In genomic region chr19:374886-375235, GRCh38 we compare ENCODE assay signal across 23 cellular contexts. TPM values are rescaled to one million over a fixed set of nuclear protein-coding genes. Genes with fewer than 3 reads are reported as not detected.
"Had no signal": no experiment of that assay in that cellular context is flagged by ENCODE, and none has a peak within 500 bp of the region (broad histone marks: within the 10 kb centered on the region; RNA-seq: fewer than 3 reads in every experiment).

No MANE protein-coding gene starts in this region.

- H3K4me3 Mint-ChIP-seq: activated CD8-positive, alpha-beta memory T cell treated with anti-CD3 and anti-CD28 coated beads, Interleukin-2, amount 10 ng/mL, durations not matched to agents 7 days and 5 days; activated CD8-positive, alpha-beta T cell treated with anti-CD3 and anti-CD28 coated beads for 36 hours; activated T-helper 1 cell treated with anti-CD3 and anti-CD28 coated beads, Interleukin-12 subunit alpha, Interleukin-12 subunit beta, Interleukin-2, Interleukin-4 antibody, amounts not matched to agents 30 ng/mL and 10 ng/mL and 1 ng/mL, durations not matched to agents 14 hours and 24 hours and 36 hours; central memory CD8-positive, alpha-beta T cell; naive thymus-derived CD8-positive, alpha-beta T cell; neural progenitor cell; stimulated activated naive CD8-positive, alpha-beta T cell treated with anti-CD3 and anti-CD28 coated beads, Interleukin-15, amount 100 ng/mL, for 72 hours; T-helper 17 cell had no signal

- H3K27me3 ChIP-seq: colonic mucosa, neural progenitor cell, ovary, right atrium auricular region, uterus had no signal

- H3K4me1 ChIP-seq: colonic mucosa, left lung, neural progenitor cell, psoas muscle, tibial nerve, uterus had no signal

- H3K36me3 Mint-ChIP-seq: activated CD8-positive, alpha-beta memory T cell treated with anti-CD3 and anti-CD28 coated beads, Interleukin-2, amount 10 ng/mL, durations not matched to agents 7 days and 5 days; activated naive CD4-positive, alpha-beta T cell treated with anti-CD3 and anti-CD28 coated beads, Interleukin-2, amount 50 U/mL, for 72 hours; naive thymus-derived CD8-positive, alpha-beta T cell; neural progenitor cell had no signal

- H3K27ac ChIP-seq: colonic mucosa, heart right ventricle, left lung, neural progenitor cell, ovary, psoas muscle, right atrium auricular region, tibial nerve, uterus had no signal

- ATAC-seq: activated CD8-positive, alpha-beta memory T cell treated with anti-CD3 and anti-CD28 coated beads, Interleukin-2, amount 10 ng/mL, durations not matched to agents 7 days and 5 days; activated naive CD4-positive, alpha-beta T cell treated with anti-CD3 and anti-CD28 coated beads, Interleukin-2, amount 50 U/mL, for 72 hours; heart right ventricle; left lung; naive thymus-derived CD8-positive, alpha-beta T cell; psoas muscle; stimulated activated naive CD8-positive, alpha-beta T cell treated with anti-CD3 and anti-CD28 coated beads, Interleukin-15, amount 100 ng/mL, for 72 hours; T-helper 17 cell had no signal

- H3K9me3 ChIP-seq: colonic mucosa, heart right ventricle, left lung, ovary, psoas muscle, right atrium auricular region, tibial nerve, uterus had no signal

- H3K4me3 ChIP-seq: colonic mucosa, heart right ventricle, left lung, lung, neural progenitor cell, ovary, psoas muscle, right atrium auricular region, tibial nerve, uterus had no signal

- H2AFZ ChIP-seq: neural progenitor cell had no signal

- H3K4me2 ChIP-seq: neural progenitor cell had no signal

- H3K27ac Mint-ChIP-seq: activated CD8-positive, alpha-beta memory T cell treated with anti-CD3 and anti-CD28 coated beads, Interleukin-2, amount 10 ng/mL, durations not matched to agents 7 days and 5 days; activated CD8-positive, alpha-beta T cell treated with anti-CD3 and anti-CD28 coated beads for 36 hours; activated naive CD4-positive, alpha-beta T cell treated with anti-CD3 and anti-CD28 coated beads, Interleukin-2, amount 50 U/mL, for 72 hours; activated T-helper 1 cell treated with anti-CD3 and anti-CD28 coated beads, Interleukin-12 subunit alpha, Interleukin-12 subunit beta, Interleukin-2, Interleukin-4 antibody, amounts not matched to agents 30 ng/mL and 10 ng/mL and 1 ng/mL, durations not matched to agents 14 hours and 24 hours and 36 hours; naive thymus-derived CD8-positive, alpha-beta T cell; neural progenitor cell; stimulated activated naive CD8-positive, alpha-beta T cell treated with anti-CD3 and anti-CD28 coated beads, Interleukin-15, amount 100 ng/mL, for 72 hours; T-helper 17 cell had no signal

- H3K9me3 Mint-ChIP-seq: activated CD8-positive, alpha-beta T cell treated with anti-CD3 and anti-CD28 coated beads for 36 hours; activated naive CD4-positive, alpha-beta T cell treated with anti-CD3 and anti-CD28 coated beads, Interleukin-2, amount 50 U/mL, for 72 hours; central memory CD8-positive, alpha-beta T cell; naive thymus-derived CD8-positive, alpha-beta T cell; neural progenitor cell; stimulated activated naive CD8-positive, alpha-beta T cell treated with anti-CD3 and anti-CD28 coated beads, Interleukin-15, amount 100 ng/mL, for 72 hours had no signal

- DNase-seq: activated CD4-positive, alpha-beta T cell treated with anti-CD3 and anti-CD28 coated beads for 48 hours; activated CD8-positive, alpha-beta memory T cell treated with anti-CD3 and anti-CD28 coated beads, Interleukin-2, amount 10 ng/mL, durations not matched to agents 7 days and 5 days; activated CD8-positive, alpha-beta T cell treated with anti-CD3 and anti-CD28 coated beads for 36 hours; activated T-cell treated with anti-CD3 and anti-CD28 coated beads for 4 hours; colonic mucosa; heart right ventricle; left lung; psoas muscle; stimulated activated CD4-positive, alpha-beta T cell treated with anti-CD3 and anti-CD28 coated beads, Interleukin-1b, Interleukin-23, amount 100 ng/mL, for 48 hours; T-helper 17 cell; uterus had no signal

- H3K27me3 Mint-ChIP-seq: activated CD8-positive, alpha-beta memory T cell treated with anti-CD3 and anti-CD28 coated beads, Interleukin-2, amount 10 ng/mL, durations not matched to agents 7 days and 5 days had no signal

- H3K4me1 Mint-ChIP-seq: activated CD8-positive, alpha-beta memory T cell treated with anti-CD3 and anti-CD28 coated beads, Interleukin-2, amount 10 ng/mL, durations not matched to agents 7 days and 5 days had no signal

- H3K36me3 ChIP-seq: colonic mucosa, heart right ventricle, left lung, neural progenitor cell, ovary, right atrium auricular region, tibial nerve, uterus had no signal

RNA-seq across cellular contexts. Expression of gene C2CD4C, which starts 34.1 kb away (rescaled TPM):
- total RNA-seq: activated CD8-positive, alpha-beta memory T cell treated with anti-CD3 and anti-CD28 coated beads, Interleukin-2, amount 10 ng/mL, durations not matched to agents 7 days and 5 days; fibroblast of villous mesenchyme; kidney epithelial cell; naive thymus-derived CD8-positive, alpha-beta T cell; T-helper 17 cell had no signal
- polyA plus RNA-seq: naive thymus-derived CD8-positive, alpha-beta T cell had no signal
